Comparison of ENCODE assay signal across 13 cellular contexts in the genomic region with DNA sequence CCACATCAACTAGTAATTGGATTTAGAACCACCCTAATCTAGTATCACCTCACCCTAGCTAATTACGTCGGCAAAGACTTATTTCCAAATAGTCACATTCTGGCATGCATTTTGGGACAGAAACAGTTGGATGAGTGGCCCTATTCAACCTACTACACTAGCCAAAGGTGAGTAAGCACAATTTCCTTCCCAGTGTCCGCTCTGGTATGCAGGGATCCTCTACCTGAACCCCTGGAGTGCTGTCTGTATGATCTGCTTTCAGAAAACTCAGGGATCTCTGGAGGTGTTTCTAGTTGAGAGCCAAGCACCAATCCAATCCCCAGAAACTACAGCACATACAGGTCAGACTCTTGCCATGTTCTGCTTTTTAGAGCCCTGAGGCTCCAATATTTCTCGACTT.
DNase-seq lines count a peak whose midpoint lies in the region; ATAC-seq, FAIRE-seq and TF ChIP-seq lines count a peak whose summit lies in the region.
"Had no signal": no experiment of that assay in that cellular context is flagged by ENCODE, and none has a peak within 500 bp of the region (broad histone marks: within the 10 kb centered on the region; RNA-seq: fewer than 3 reads in every experiment).

No MANE protein-coding gene starts in this region.

- H3K14ac ChIP-seq in H1 (ENCODE audit: insufficient read length): no peak overlapping the region

- H2AK5ac ChIP-seq in H1 (ENCODE audit: low read depth, low read length): no peak overlapping the region

- H3K9ac ChIP-seq in H1 (replicated peaks in 1 of 4; ENCODE audit: extremely low read depth in 1 of 4, low read depth in 3 of 4, low read length in 3 of 4): no peak overlapping the region
- H3K9ac ChIP-seq: BLaER1 treated with 17β-estradiol and CSF1 and Interleukin-3, amounts not matched to agents 10 nM and 100 nM had no signal

- H3K4me1 Mint-ChIP-seq in T-cell: no peaks in the 10 kb centered on the region
- H3K4me1 Mint-ChIP-seq: B cell had no signal

- no peak for TF ChIP-seq CTCF in H1 (IDR thresholded peaks at IDR 0.05; ENCODE audit: control extremely low read depth in 1 of 3, insufficient read depth in 1 of 3, low read depth in 1 of 3, low read length in 3 of 3)
- no peak for TF ChIP-seq CTCF in GM13977 (IDR thresholded peaks at IDR 0.05; ENCODE audit: extremely low read depth, insufficient read depth, missing control alignments)

- no peak overlapping the region for H2BK120ac ChIP-seq in H1 (replicated peaks; ENCODE audit: low read depth, low read length)

- H3K27ac Mint-ChIP-seq in T-cell: no peak overlapping the region
- H3K27ac Mint-ChIP-seq: B cell; CD8-positive, alpha-beta T cell had no signal

- no peak overlapping the region for H2BK15ac ChIP-seq in H1 (ENCODE audit: low read length)

- no peak overlapping the region for H3K4ac ChIP-seq in H1 (replicated peaks; ENCODE audit: insufficient read length, low read depth, low read length)

- H3K27me3 Mint-ChIP-seq in T-cell: no peaks in the 10 kb centered on the region
- H3K27me3 Mint-ChIP-seq: B cell had no signal

- H3K9me3 ChIP-seq in H1 (ENCODE audit: insufficient read depth in 2 of 2, low read depth in 1 of 2, low read length in 1 of 2): no peaks in the 10 kb centered on the region
- H3K9me3 ChIP-seq: BLaER1 treated with 17β-estradiol and CSF1 and Interleukin-3, amounts not matched to agents 10 nM and 100 nM had no signal

- CTCF ChIA-PET in H1 (lab: Charles Lee; ENCODE audit: partially characterized antibody) (no interaction called here), T-cell (lab: Charles Lee) (no interaction called here)

- no peak overlapping the region for H2BK5ac ChIP-seq in H1 (ENCODE audit: low read depth, low read length)

- no peak for TF ChIP-seq POLR2A in H1 (IDR thresholded peaks at IDR 0.05; ENCODE audit: control extremely low read depth in 1 of 2, low read depth in 2 of 2, low read length in 2 of 2)

- H3K36me3 Mint-ChIP-seq in T-cell: no peaks in the 10 kb centered on the region
- H3K36me3 Mint-ChIP-seq: CD8-positive, alpha-beta T cell had no signal

- H3K79me1 ChIP-seq in H1 (ENCODE audit: low read depth, low read length): no peaks in the 10 kb centered on the region

- H3K9me3 Mint-ChIP-seq in T-cell: peaks cover 0 to 5% (median 0%) of the 10 kb centered on the region in 3 donors

- in situ Hi-C loops in GM13977 (cut with MboI; ENCODE audit: low pct_unique_long_range_greater_than_20kb, low sequenced_read_pairs, unreplicated experiment): no loop called here

- H3K4me3 ChIP-seq in H7 (ENCODE audit: insufficient read depth, low read depth, low read length) (no peak overlapping the region), H1 (ENCODE audit: extremely low read depth in 1 of 4, insufficient read depth in 2 of 4, low read depth in 3 of 4, low read length in 4 of 4) (no peak overlapping the region)
- H3K4me3 ChIP-seq: BLaER1 treated with 17β-estradiol and CSF1 and Interleukin-3, amounts not matched to agents 10 nM and 100 nM had no signal

- H3K18ac ChIP-seq in H1 (ENCODE audit: extremely low read depth, low read length): no peak overlapping the region

- H3K27me3 ChIP-seq in H7 (ENCODE audit: control insufficient read depth, insufficient read depth, low read length) (no peaks in the 10 kb centered on the region), H1 (replicated peaks in 1 of 4; ENCODE audit: control insufficient read depth in 3 of 4, extremely low read depth in 1 of 4, insufficient read depth in 3 of 4, low read length in 3 of 4) (no peaks in the 10 kb centered on the region)
- H3K27me3 ChIP-seq: BLaER1 treated with 17β-estradiol and CSF1 and Interleukin-3, amounts not matched to agents 10 nM and 100 nM had no signal

- H3K4me2 ChIP-seq in H1 (ENCODE audit: insufficient read depth in 1 of 2, low read depth in 2 of 2, low read length in 2 of 2): no peak overlapping the region
- H3K4me2 ChIP-seq: BLaER1 treated with 17β-estradiol and CSF1 and Interleukin-3, amounts not matched to agents 10 nM and 100 nM had no signal

- H3K36me3 ChIP-seq in H7 (replicated peaks; ENCODE audit: control insufficient read depth, insufficient read depth, low read length): no peaks in the 10 kb centered on the region
- H3K36me3 ChIP-seq in H1 (ENCODE audit: control insufficient read depth in 2 of 4, insufficient read depth in 4 of 4, low read length in 3 of 4): no peaks in the 10 kb centered on the region
- H3K36me3 ChIP-seq: BLaER1 treated with 17β-estradiol and CSF1 and Interleukin-3, amounts not matched to agents 10 nM and 100 nM had no signal

- no peaks in the 10 kb centered on the region for H3K23me2 ChIP-seq in H1 (ENCODE audit: low read depth, low read length)

- no peak overlapping the region for H4K91ac ChIP-seq in H1 (replicated peaks; ENCODE audit: insufficient read length, low read length)

- H4K8ac ChIP-seq in H1 (ENCODE audit: extremely low read depth, insufficient read depth, low read length): no peak overlapping the region

- H4K5ac ChIP-seq in H1 (ENCODE audit: insufficient read length, low read depth, low read length): no peak overlapping the region

- no peak overlapping the region for H2BK12ac ChIP-seq in H1 (ENCODE audit: low read depth, low read length)

- H3K23ac ChIP-seq in H1 (ENCODE audit: insufficient read length): no peak overlapping the region

- POLR2A ChIA-PET in H1 (lab: Charles Lee; ENCODE audit: partially characterized antibody) (no interaction called here), T-cell (lab: Charles Lee) (no interaction called here)

- no peaks in the 10 kb centered on the region for H4K20me1 ChIP-seq in H1 (replicated peaks in 1 of 2; ENCODE audit: control insufficient read depth in 1 of 2, insufficient read depth in 2 of 2, low read length in 2 of 2)
- H4K20me1 ChIP-seq: BLaER1 treated with 17β-estradiol and CSF1 and Interleukin-3, amounts not matched to agents 10 nM and 100 nM had no signal

- peak overlapping the region; percentile 55 for H2AFZ ChIP-seq in H1 (ENCODE audit: low read length)

- TF ChIP-seq EP300 in H1 (IDR thresholded peaks at IDR 0.05; ENCODE audit: borderline replicate concordance in 1 of 2, low read depth in 2 of 2, low read length in 2 of 2): no peak

- 88% methylated on average over 4 of the region's 4 CpGs; no CpG with 5 or more reads in 1 of the 2 experiments for WGBS in H1 (ENCODE audit: extremely low coverage in 1 of 2, insufficient coverage in 1 of 2, insufficient read length in 1 of 2, insufficient replicate concordance in 2 of 2, low coverage in 1 of 2, low lambda C conversion rate in 2 of 2, missing lambda C conversion rate in 1 of 2), 2 experiments

- DNase-seq in H7 (peak; percentile 28), H1 (ENCODE audit: low read depth in 1 of 2, low spot score in 2 of 2) (no peak), iPS-NIHi7 (ENCODE audit: extremely low spot score) (peak; percentile 13), GM13977 (ENCODE audit: low spot score) (no peak), T-cell (no peak)
- DNase-seq: Calu3; CD8-positive, alpha-beta T cell; DMS79 treated with DMSO at 0.1 percent for 48 hours; GF-D8 had no signal

- H3K4me1 ChIP-seq in H1 (replicated peaks in 1 of 4; ENCODE audit: control insufficient read depth in 3 of 4, insufficient read depth in 4 of 4, low read length in 3 of 4): peaks cover 0 to 7% (median 2%) of the 10 kb centered on the region in 4 experiments; a peak in 2 of 7 replicates
- H3K4me1 ChIP-seq: BLaER1 treated with 17β-estradiol and CSF1 and Interleukin-3, amounts not matched to agents 10 nM and 100 nM had no signal

- H3K56ac ChIP-seq in H1 (replicated peaks; ENCODE audit: insufficient read length, low read depth, low read length): no peak overlapping the region

- TF ChIP-seq RAD21 in H1 (IDR thresholded peaks at IDR 0.05 in 1 of 2, conservative IDR thresholded peaks at IDR 0.05 in 1 of 2; ENCODE audit: low read depth in 2 of 2, low read length in 2 of 2): no peak

- H2BK20ac ChIP-seq in H1 (ENCODE audit: low read length): peak overlapping the region; percentile 9; the same call in 1 of the 2 replicates

- H3K27ac ChIP-seq in H1 (ENCODE audit: low read depth, low read length): no peak overlapping the region
- H3K27ac ChIP-seq: BLaER1 treated with 17β-estradiol and CSF1 and Interleukin-3, amounts not matched to agents 10 nM and 100 nM had no signal

- H3K4me3 Mint-ChIP-seq in T-cell: no peak overlapping the region
- H3K4me3 Mint-ChIP-seq: B cell; CD8-positive, alpha-beta T cell had no signal

- no peak for FAIRE-seq in H1 (lab: Jason Lieb, UNC)
- FAIRE-seq: H54 had no signal

- no peaks in the 10 kb centered on the region for H3K79me2 ChIP-seq in H1 (ENCODE audit: control insufficient read depth in 1 of 2, insufficient read depth in 2 of 2, low read length in 2 of 2)

- ATAC-seq in HG03342 (IDR thresholded peaks at IDR 0.05; ENCODE audit: unreplicated experiment) (no peak), T-cell (replicated peaks in 1 of 4) (no peak)
- ATAC-seq: CD8-positive, alpha-beta T cell had no signal

TF ChIP-seq in H1, 55 proteins besides CTCF, POLR2A, EP300 and RAD21:
- TF ChIP-seq RNF2 (IDR thresholded peaks at IDR 0.05; ENCODE audit: borderline replicate concordance, low read depth, low read length, missing control alignments, poor library complexity, severe bottlenecking): no peak
- 0 out of 2 replicates have a peak, but pooled peaks have one; percentile 10 for TF ChIP-seq MAFK (IDR thresholded peaks at IDR 0.05; ENCODE audit: low read depth, low read length)
- TF ChIP-seq CHD1 (IDR thresholded peaks at IDR 0.05; ENCODE audit: low read depth, low read length): no peak
- 0 out of 2 replicates have a peak, but pooled peaks have one; percentile 3 for TF ChIP-seq TEAD4 (IDR thresholded peaks at IDR 0.05; ENCODE audit: low read depth, low read length)
- peak; percentile 60; the same call in 1 of the 2 replicates for TF ChIP-seq BACH1 (IDR thresholded peaks at IDR 0.05; ENCODE audit: low read length)

Comparison
In these comparisons a context has a peak if more than half of its experiments do, and no peak if none do; other contexts are left out.
1. DNase-seq: peak in H7 (single experiment) and iPS-NIHi7 (single experiment); none in H1 (0 of 2), GM13977 (single experiment) and T-cell (0 of 34).